ENCODE assay signal across 15 cellular contexts in the genomic region with DNA sequence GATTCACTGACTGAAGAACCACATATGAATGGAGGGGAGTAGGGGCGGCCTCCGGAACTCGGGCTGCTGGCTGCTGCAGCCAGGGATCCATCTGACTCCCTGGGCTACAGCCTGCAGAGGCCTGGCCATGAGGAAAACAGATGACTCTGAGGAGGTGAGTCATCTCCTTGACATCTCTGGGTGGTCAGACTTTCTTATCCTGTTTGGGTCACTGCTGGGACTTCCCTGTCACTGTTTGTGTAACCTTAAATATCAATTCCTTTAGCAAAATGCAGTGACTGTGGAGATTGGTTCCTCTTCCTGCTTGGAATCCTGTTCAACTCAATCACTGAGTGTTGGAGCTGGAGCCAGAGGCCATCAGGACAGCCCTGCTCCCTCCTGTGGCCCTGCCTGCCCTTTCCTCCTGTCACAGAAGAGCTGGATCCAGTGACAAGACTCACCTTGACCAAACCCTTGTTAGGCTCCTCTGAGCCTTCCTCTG. TPM values are rescaled to one million over a fixed set of nuclear protein-coding genes. Genes with fewer than 3 reads are reported as not detected.
DNase-seq lines count a peak whose midpoint lies in the region; ATAC-seq, FAIRE-seq and TF ChIP-seq lines count a peak whose summit lies in the region.
"Not testable (repeated sequence)": the region's sequence is repeated elsewhere in the genome, so short reads cannot be mapped to it uniquely, and the experiment has no call there.
"Had no signal": no experiment of that assay in that cellular context is flagged by ENCODE, and none has a peak within 500 bp of the region (broad histone marks: within the 10 kb centered on the region; RNA-seq: fewer than 3 reads in every experiment).

No MANE protein-coding gene starts in this region.

- not testable (repeated sequence) for FAIRE-seq in urothelium cell line (lab: Jason Lieb, UNC)

- H2BK15ac ChIP-seq in neuronal stem cell (ENCODE audit: low read length): not testable (repeated sequence)

- not testable (repeated sequence) for H2AK5ac ChIP-seq in neuronal stem cell (ENCODE audit: low read depth, low read length)

- not testable (repeated sequence) for H4K8ac ChIP-seq in neuronal stem cell (ENCODE audit: low read depth, low read length)

- intact Hi-C loops in right cardiac atrium (cut with DNase I): not testable (repeated sequence)

- H3K4me1 ChIP-seq in right cardiac atrium (ENCODE audit: control insufficient read depth, insufficient read depth, low read length); neuronal stem cell (ENCODE audit: control insufficient read depth in 2 of 2, insufficient read depth in 1 of 2, low read depth in 1 of 2, low read length in 2 of 2): not testable (repeated sequence)

- H2BK12ac ChIP-seq in neuronal stem cell (ENCODE audit: low read length): not testable (repeated sequence)

- not testable (repeated sequence) for H3K36me3 ChIP-seq in neuronal stem cell (replicated peaks in 1 of 2; ENCODE audit: control insufficient read depth in 2 of 2, insufficient read depth in 2 of 2, low read length in 2 of 2)

- H3K14ac ChIP-seq in neuronal stem cell (ENCODE audit: low read length): not testable (repeated sequence)

- not testable (repeated sequence) for H3K27me3 ChIP-seq in right cardiac atrium (ENCODE audit: control insufficient read depth, insufficient read depth); neuronal stem cell (ENCODE audit: control insufficient read depth in 3 of 3, insufficient read depth in 3 of 3, low read depth in 1 of 3, low read length in 3 of 3)

- H4K91ac ChIP-seq in neuronal stem cell (ENCODE audit: low read depth, low read length, poor library complexity): not testable (repeated sequence)

- not testable (repeated sequence) for TF ChIP-seq CTCF in astrocyte of the spinal cord (IDR thresholded peaks at IDR 0.05; ENCODE audit: low read depth, low read length)

- peak; percentile 59 for DNase-seq in Caki2 (ENCODE audit: low read depth)
- DNase-seq in RPMI7951 (ENCODE audit: low read depth): peak; percentile 83
- DNase-seq in astrocyte of the spinal cord (ENCODE audit: low read depth, low spot score): peak; percentile 36
- DNase-seq in fibroblast of peridontal ligament (ENCODE audit: extremely low read depth): peak; percentile 25
- DNase-seq in right cardiac atrium: peak in 1 of 3 donors; percentile 27
- DNase-seq in neuronal stem cell (ENCODE audit: low spot score): not testable (repeated sequence)
- DNase-seq in urothelium cell line (ENCODE audit: low spot score): peak; percentile 17

- ATAC-seq in HG03432 (IDR thresholded peaks at IDR 0.05; ENCODE audit: unreplicated experiment) (peak; percentile 58), right cardiac atrium (peak in 1 of 2 donors; percentile 90)

- peak overlapping the region; percentile 48 for H3K18ac ChIP-seq in neuronal stem cell (ENCODE audit: low read length)

- not testable (repeated sequence) for H3K79me1 ChIP-seq in neuronal stem cell (ENCODE audit: low read depth, low read length)

- H2AFZ ChIP-seq in neuronal stem cell (ENCODE audit: low read length): not testable (repeated sequence)

- not testable (repeated sequence) for H3K9ac ChIP-seq in neuronal stem cell (ENCODE audit: low read depth, low read length, poor library complexity)

- whole genome bisulfite sequencing in right cardiac atrium: 62% methylated on average over 3 of the region's 3 CpGs
- WGBS in neuronal stem cell (ENCODE audit: extremely low coverage in 2 of 2, insufficient read length in 2 of 2, insufficient replicate concordance in 1 of 2), 2 donors: no CpG with 5 or more reads among the region's 3 CpGs

- peak overlapping the region; percentile 30 for H3K27ac ChIP-seq in right cardiac atrium (ENCODE audit: low read length)
- H3K27ac ChIP-seq in neuronal stem cell (replicated peaks; ENCODE audit: low read length): not testable (repeated sequence)

- H3K4me2 ChIP-seq in neuronal stem cell (ENCODE audit: insufficient read depth, low read length, poor library complexity, severe bottlenecking): not testable (repeated sequence)

- H3K4me3 ChIP-seq in astrocyte of the spinal cord (ENCODE audit: low read depth, low read length); right cardiac atrium (ENCODE audit: low read length); neuronal stem cell (ENCODE audit: low read length in 2 of 2): not testable (repeated sequence)

- not testable (repeated sequence) for H3K4ac ChIP-seq in neuronal stem cell (ENCODE audit: low read length)

- not testable (repeated sequence) for H3K9me3 ChIP-seq in right cardiac atrium (ENCODE audit: control insufficient read depth, low read length); neuronal stem cell (replicated peaks in 1 of 2; ENCODE audit: control insufficient read depth in 2 of 2, insufficient read depth in 1 of 2, low read depth in 1 of 2, low read length in 2 of 2)

- not testable (repeated sequence) for H3K23ac ChIP-seq in neuronal stem cell (ENCODE audit: low read depth, low read length, poor library complexity)

- in situ Hi-C loops in Caki2 (cut with HindIII; ENCODE audit: low pct_unique_long_range_greater_than_20kb, low sequenced_read_pairs); astrocyte of the spinal cord (cut with HindIII; ENCODE audit: low sequenced_read_pairs): not testable (repeated sequence)

- H2BK5ac ChIP-seq in neuronal stem cell (ENCODE audit: low read length): not testable (repeated sequence)

- not testable (repeated sequence) for H2BK120ac ChIP-seq in neuronal stem cell (ENCODE audit: low read depth, low read length)

RNA-seq across cellular contexts. Expression of gene CST1, which starts 4.4 kb away (rescaled TPM):
- 29.3 and 53.5 TPM in 2 replicates for total RNA-seq in Caki2 (2014; rRNA removed; shearing (Covaris generic); ENCODE audit: low replicate concordance)
- total RNA-seq in RPMI7951 (2014; rRNA removed; shearing (Covaris generic)): 0.68 and 0.84 TPM in 2 replicates
- total RNA-seq in right cardiac atrium: not detected
- not detected for polyA plus RNA-seq in right cardiac atrium
- not detected for polyA plus RNA-seq in neuronal stem cell (2013, experiment 1 of 2)
- polyA plus RNA-seq in neuronal stem cell (2013, experiment 2 of 2): not detected
- total RNA-seq: activated CD8-positive, alpha-beta T cell treated with anti-CD3 and anti-CD28 coated beads for 36 hours; bronchial epithelial cell; CD8-positive, alpha-beta memory T cell; gastrocnemius medialis; mesothelial cell of epicardium; natural killer cell treated with Interleukin-12 subunit alpha and Interleukin-12 subunit beta and Interleukin-15 and Interleukin-18, amount 100 ng/mL, for 72 hours; vagina had no signal
- polyA plus RNA-seq: CD8-positive, alpha-beta memory T cell had no signal

Comparison
In these comparisons a context has a peak if more than half of its experiments do, and no peak if none do; other contexts are left out.
1. RNA of gene CST1, which starts 4.4 kb away (total RNA-seq): 29.3 to 53.5 TPM in Caki2; 0.68 to 0.84 TPM in RPMI7951 and not detected in right cardiac atrium; every median in the first group is over 10 times any median in the second.